28 cellular contexts compared by ENCODE assay signal in the genomic region with DNA sequence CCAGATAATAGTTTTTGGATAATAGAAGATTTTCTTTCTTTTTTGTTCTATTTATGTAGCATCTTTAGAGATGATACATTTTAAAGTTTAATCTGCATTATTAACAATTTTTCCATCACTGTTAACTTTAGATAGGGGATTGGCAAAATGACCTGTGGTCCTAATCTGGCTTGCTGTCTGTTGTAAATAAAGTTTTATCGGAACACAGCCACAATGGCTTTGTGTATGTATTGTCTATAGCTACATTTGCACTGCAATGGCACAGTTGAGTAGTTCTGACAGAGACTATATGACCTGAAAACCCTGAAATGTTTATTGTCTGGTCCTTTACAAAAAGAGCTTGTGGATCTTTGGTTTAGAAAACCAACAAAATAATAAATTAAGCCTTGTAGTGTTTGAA.
"Had no signal": no experiment of that assay in that cellular context is flagged by ENCODE, and none has a peak within 500 bp of the region (broad histone marks: within the 10 kb centered on the region; RNA-seq: fewer than 3 reads in every experiment).

No MANE protein-coding gene starts in this region.

- H3K27ac ChIP-seq: adrenal gland, body of pancreas, breast epithelium, PC-9, RWPE1 had no signal

- H3K27ac Mint-ChIP-seq: activated CD4-positive, alpha-beta memory T cell treated with anti-CD3 and anti-CD28 coated beads, Interleukin-2, amount 10 ng/mL, durations not matched to agents 7 days and 5 days; T-helper 1 cell treated with Interleukin-12 subunit alpha and Interleukin-12 subunit beta and Interleukin-4 antibody, amounts not matched to agents 30 μg/mL and 1 μg/mL, for 36 hours; T-helper 2 cell treated with Interferon-gamma antibody and Interleukin-4, amounts not matched to agents 5 μg/mL and 100 μg/mL, for 36 hours; WTC11 had no signal

- H3K4me1 ChIP-seq: adrenal gland had no signal

- H3K27me3 Mint-ChIP-seq: activated T-helper 17 cell treated with anti-CD3 and anti-CD28 coated beads, Interleukin-2, amount 50 U/mL, for 72 hours had no signal

- H3K4me3 Mint-ChIP-seq: activated CD4-positive, alpha-beta memory T cell treated with anti-CD3 and anti-CD28 coated beads, Interleukin-2, amount 10 ng/mL, durations not matched to agents 7 days and 5 days; T-helper 1 cell treated with Interleukin-12 subunit alpha and Interleukin-12 subunit beta and Interleukin-4 antibody, amounts not matched to agents 30 μg/mL and 1 μg/mL, for 36 hours; WTC11 had no signal

- H2AFZ ChIP-seq: PC-9 had no signal

- H3K36me3 ChIP-seq: adrenal gland, breast epithelium had no signal

- DNase-seq: activated CD4-positive, alpha-beta memory T cell treated with anti-CD3 and anti-CD28 coated beads, Interleukin-2, amount 10 ng/mL, durations not matched to agents 7 days and 5 days; activated CD4-positive, alpha-beta T cell treated with anti-CD3 and anti-CD28 coated beads for 4 hours; activated effector memory CD4-positive, alpha-beta T cell treated with anti-CD3 and anti-CD28 coated beads, Interleukin-2, amount 50 U/mL, for 16 hours; activated naive CD4-positive, alpha-beta T cell; activated naive CD4-positive, alpha-beta T cell treated with anti-CD3 and anti-CD28 coated beads, Interleukin-2, amount 50 U/mL, for 16 hours; activated T-cell treated with anti-CD3 and anti-CD28 coated beads, Interleukin-2, amount 50 U/mL, for 1 hour; activated T-cell treated with anti-CD3 and anti-CD28 coated beads, Interleukin-2, amount 50 U/mL, for 72 hours; adrenal gland; body of pancreas; KG1; NCI-H1048; NCI-H1105 treated with DMSO at 0.1 percent for 48 hours; NCI-H1436 treated with DMSO at 0.1 percent for 48 hours; NCI-H1694 treated with DMSO at 0.1 percent for 48 hours; NCI-H2029; NCI-H345; NCI-H524 treated with DMSO at 0.1 percent for 48 hours; NK-92 treated with Interleukin-12 subunit alpha and Interleukin-12 subunit beta, amount 100 ng/mL, for 24 hours; PC-9; SIG-M5 had no signal

- H3K27me3 ChIP-seq: adrenal gland, body of pancreas, breast epithelium had no signal

- H3K9me3 ChIP-seq: adrenal gland, body of pancreas, breast epithelium had no signal

- H3K4me2 ChIP-seq: PC-9 had no signal

- H3K9me3 Mint-ChIP-seq: activated CD4-positive, alpha-beta memory T cell treated with anti-CD3 and anti-CD28 coated beads, Interleukin-2, amount 10 ng/mL, durations not matched to agents 7 days and 5 days; activated T-helper 17 cell treated with anti-CD3 and anti-CD28 coated beads, Interleukin-2, amount 50 U/mL, for 72 hours; T-helper 2 cell treated with Interferon-gamma antibody and Interleukin-4, amounts not matched to agents 5 μg/mL and 100 μg/mL, for 36 hours had no signal

- H3K4me3 ChIP-seq: adrenal gland, body of pancreas, breast epithelium, PC-9 had no signal

- ATAC-seq: activated CD4-positive, CD25-positive, alpha-beta regulatory T cell treated with anti-CD3 and anti-CD28 coated beads, Interleukin-2, amount 50 U/mL, for 24 hours; activated T-cell treated with anti-CD3 and anti-CD28 coated beads, Interleukin-2, amount 50 U/mL, for 72 hours; activated T-helper 17 cell treated with anti-CD3 and anti-CD28 coated beads, Interleukin-2, amount 50 U/mL, for 72 hours; body of pancreas; Right ventricle myocardium inferior; WTC11 had no signal
